14 cellular contexts compared by ENCODE assay signal in the genomic region with DNA sequence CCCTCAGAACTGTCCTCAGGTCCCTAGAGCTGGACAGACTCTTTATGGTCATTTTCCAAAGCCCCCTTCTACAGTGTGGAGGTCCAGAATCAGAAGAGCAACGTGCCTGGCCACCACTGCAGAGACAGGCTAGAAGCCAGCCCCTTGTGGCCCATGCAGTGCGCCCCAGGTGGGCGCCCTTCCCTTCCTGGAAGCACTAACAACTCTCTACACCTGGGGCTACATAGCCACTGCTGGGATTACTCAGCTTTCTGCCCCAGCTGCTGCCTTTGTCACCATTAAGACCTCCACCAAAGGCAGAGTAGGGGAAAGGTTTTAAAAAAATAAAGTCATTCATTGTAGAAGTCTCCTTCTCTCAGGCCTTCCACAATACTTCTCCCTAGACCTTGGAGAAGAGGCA. TPM values are rescaled to one million over a fixed set of nuclear protein-coding genes. Genes with fewer than 3 reads are reported as not detected.
DNase-seq lines count a peak whose midpoint lies in the region; ATAC-seq and TF ChIP-seq lines count a peak whose summit lies in the region.
"Had no signal": no experiment of that assay in that cellular context is flagged by ENCODE, and none has a peak within 500 bp of the region (broad histone marks: within the 10 kb centered on the region; RNA-seq: fewer than 3 reads in every experiment).

No MANE protein-coding gene starts in this region.

- H3K4me3 ChIP-seq in OCI-LY7 (ENCODE audit: low read depth, low read length, poor library complexity, severe bottlenecking) (no peak overlapping the region), hepatocyte (no peak overlapping the region), testis (no peak overlapping the region)
- H3K4me3 ChIP-seq in effector memory CD4-positive, alpha-beta T cell (ENCODE audit: insufficient read depth, low read depth, low read length, poor library complexity, severe bottlenecking) = peak overlapping the region; percentile 69

- H3K36me3 ChIP-seq in OCI-LY7 (ENCODE audit: insufficient read depth, low read length) (no peaks in the 10 kb centered on the region), hepatocyte (replicated peaks; ENCODE audit: insufficient read depth, low read depth) (no peaks in the 10 kb centered on the region), testis (ENCODE audit: low read depth, missing control alignments) (no peaks in the 10 kb centered on the region)
- H3K36me3 ChIP-seq in effector memory CD4-positive, alpha-beta T cell (ENCODE audit: control insufficient read depth, insufficient read depth, low read length) = peaks cover 8% of the 10 kb centered on the region
- H3K36me3 ChIP-seq: BE2C had no signal

- H3K9me3 ChIP-seq in OCI-LY7 (ENCODE audit: low read length) (no peaks in the 10 kb centered on the region), hepatocyte (ENCODE audit: low read depth) (no peaks in the 10 kb centered on the region), testis (no peaks in the 10 kb centered on the region)
- H3K9me3 ChIP-seq in effector memory CD4-positive, alpha-beta T cell (ENCODE audit: control insufficient read depth, low read length) = no peaks in the 10 kb centered on the region
- H3K9me3 ChIP-seq: BE2C had no signal

- 69% methylated on average over 3 of the region's 3 CpGs for WGBS in hepatocyte (ENCODE audit: low lambda C conversion rate, missing lambda C conversion rate)
- 75 to 80% methylated on average over 3 of the region's 3 CpGs for WGBS in testis, 2 donors

- H3K27ac ChIP-seq in OCI-LY7 (ENCODE audit: low read depth, low read length, poor library complexity, severe bottlenecking) (no peak overlapping the region), hepatocyte (no peak overlapping the region), testis (no peak overlapping the region)
- H3K27ac ChIP-seq in effector memory CD4-positive, alpha-beta T cell (ENCODE audit: insufficient read depth, low read length, poor library complexity, severe bottlenecking) = peak overlapping the region; percentile 96

- TF ChIP-seq CTCF in OCI-LY7 (conservative IDR thresholded peaks at IDR 0.05; ENCODE audit: low read length) (peak; percentile 35; the same call in 1 of the 2 replicates), hepatocyte (IDR thresholded peaks at IDR 0.05; ENCODE audit: poor library complexity) (no peak), testis (IDR thresholded peaks at IDR 0.05) (no peak)

- no TSS peak for BruUV-seq in OCI-LY7 (replicated peaks; lab: Mats Ljungman, UMichigan)

- H4K20me1 ChIP-seq in OCI-LY7 (ENCODE audit: insufficient read depth, low read length) (no peaks in the 10 kb centered on the region), hepatocyte (ENCODE audit: insufficient read depth, poor library complexity, severe bottlenecking) (no peaks in the 10 kb centered on the region)

- POLR2A ChIA-PET in OCI-LY7 (lab: Charles Lee) = no interaction called here

- DNase-seq in stimulated activated naive CD8-positive, alpha-beta T cell treated with anti-CD3 and anti-CD28 coated beads, Interleukin-15, Interleukin-2, amounts not matched to agents 100 U/mL and 50 U/mL, for 24 hours = no peak
- DNase-seq in OCI-LY7 (ENCODE audit: low spot score) (peak; percentile 41), hepatocyte (ENCODE audit: low spot score) (no peak), Right ventricle myocardium inferior (ENCODE audit: missing footprints) (no peak), NCI-H1436 treated with DMSO at 0.1 percent for 48 hours (lab: John Stamatoyannopoulos, UW) (no peak), testis (no peak)
- no peak for DNase-seq in effector memory CD4-positive, alpha-beta T cell
- DNase-seq: BE2C; glutamatergic neuron; left colon; NCI-H446 treated with DMSO at 0.1 percent for 48 hours; stimulated activated CD4-positive, alpha-beta T cell treated with anti-CD3 and anti-CD28 coated beads, Interleukin-2, amount 100 ng/mL, for 24 hours; T1000 had no signal

- H3K79me2 ChIP-seq in OCI-LY7 (ENCODE audit: insufficient read depth, low read depth, low read length) (no peaks in the 10 kb centered on the region), hepatocyte (no peaks in the 10 kb centered on the region)

- intact Hi-C loops in OCI-LY7 (cut with micrococcal nuclease; ENCODE audit: unreplicated experiment) (no loop called here), Right ventricle myocardium inferior (cut with DNase I) (loop anchor here (5.0 kb wide), 2 partner anchors 65 to 120 kb away; no protein-coding TSS in a partner anchor), testis (cut with DNase I; ENCODE audit: low total_unique reads) (no loop called here)

- peaks cover 51% of the 10 kb centered on the region for H3K36me3 Mint-ChIP-seq in stimulated activated naive CD8-positive, alpha-beta T cell treated with anti-CD3 and anti-CD28 coated beads, Interleukin-15, Interleukin-2, amounts not matched to agents 100 ng/mL and 50 ng/mL, for 24 hours (ENCODE audit: low read depth)

- no peaks in the 10 kb centered on the region for H3K27me3 Mint-ChIP-seq in stimulated activated naive CD8-positive, alpha-beta T cell treated with anti-CD3 and anti-CD28 coated beads, Interleukin-15, Interleukin-2, amounts not matched to agents 100 ng/mL and 50 ng/mL, for 24 hours

- H3K27me3 ChIP-seq in effector memory CD4-positive, alpha-beta T cell (replicated peaks; ENCODE audit: control insufficient read depth, insufficient read depth, low read length, poor library complexity, severe bottlenecking) = no peaks in the 10 kb centered on the region
- H3K27me3 ChIP-seq in hepatocyte (peaks cover 52% of the 10 kb centered on the region), testis (no peaks in the 10 kb centered on the region)

- H3K9me2 ChIP-seq in OCI-LY7 (ENCODE audit: insufficient read depth, low read length) = no peaks in the 10 kb centered on the region
- H3K9me2 ChIP-seq in hepatocyte (replicated peaks; ENCODE audit: insufficient read depth) = no peaks in the 10 kb centered on the region

- ATAC-seq in stimulated activated naive CD8-positive, alpha-beta T cell treated with anti-CD3 and anti-CD28 coated beads, Interleukin-15, Interleukin-2, amounts not matched to agents 100 U/mL and 50 U/mL, for 24 hours = no peak
- ATAC-seq in Right ventricle myocardium inferior = no peak
- ATAC-seq: left colon had no signal

- peak overlapping the region; percentile 95 for H3K4me3 Mint-ChIP-seq in stimulated activated naive CD8-positive, alpha-beta T cell treated with anti-CD3 and anti-CD28 coated beads, Interleukin-15, Interleukin-2, amounts not matched to agents 100 ng/mL and 50 ng/mL, for 24 hours

- TF ChIP-seq POLR2A in testis (IDR thresholded peaks at IDR 0.05) = no peak

- peaks cover 85% of the 10 kb centered on the region for H3K4me1 Mint-ChIP-seq in stimulated activated naive CD8-positive, alpha-beta T cell treated with anti-CD3 and anti-CD28 coated beads, Interleukin-15, Interleukin-2, amounts not matched to agents 100 ng/mL and 50 ng/mL, for 24 hours (ENCODE audit: low read depth)

- H3K27ac Mint-ChIP-seq in stimulated activated naive CD8-positive, alpha-beta T cell treated with anti-CD3 and anti-CD28 coated beads, Interleukin-15, Interleukin-2, amounts not matched to agents 100 ng/mL and 50 ng/mL, for 24 hours = peak overlapping the region; percentile 92

- H3K4me2 ChIP-seq in OCI-LY7 (ENCODE audit: low read length) = peak overlapping the region; percentile 75; the same call in 1 of the 2 replicates
- H3K4me2 ChIP-seq in hepatocyte = no peak overlapping the region

- H3K9me3 Mint-ChIP-seq in stimulated activated naive CD8-positive, alpha-beta T cell treated with anti-CD3 and anti-CD28 coated beads, Interleukin-15, Interleukin-2, amounts not matched to agents 100 ng/mL and 50 ng/mL, for 24 hours = no peaks in the 10 kb centered on the region

- H2AFZ ChIP-seq in OCI-LY7 (ENCODE audit: low read length) = no peak overlapping the region
- no peak overlapping the region for H2AFZ ChIP-seq in hepatocyte

- H3K4me1 ChIP-seq in OCI-LY7 (ENCODE audit: insufficient read depth, low read length, poor library complexity, severe bottlenecking) (peaks cover 27% of the 10 kb centered on the region), hepatocyte (ENCODE audit: insufficient read depth) (no peaks in the 10 kb centered on the region), testis (no peaks in the 10 kb centered on the region)
- H3K4me1 ChIP-seq in effector memory CD4-positive, alpha-beta T cell (ENCODE audit: control insufficient read depth, insufficient read depth, low read length, poor library complexity, severe bottlenecking) = peaks cover 65% of the 10 kb centered on the region
- H3K4me1 ChIP-seq: BE2C had no signal

- CTCF ChIA-PET in OCI-LY7 (lab: Charles Lee; ENCODE audit: unreplicated experiment) = no interaction called here

RNA-seq across cellular contexts. Expression of a gene that starts 2.3 kb away (rescaled TPM):
- 17.0 and 17.2 TPM in 2 replicates for total RNA-seq in OCI-LY7 (2014; rRNA removed; shearing (Covaris generic))
- total RNA-seq in OCI-LY7 (2022) (6.1 and 12.9 TPM in 2 replicates), hepatocyte (0.53 and 2.4 TPM in 2 replicates), Right ventricle myocardium inferior (0.46 TPM), testis (1 to 10 TPM; 7.4 to 9.2 TPM)
- polyA plus RNA-seq in hepatocyte (0.41 and 1.3 TPM in 2 replicates), testis (ENCODE audit: insufficient read depth, low read depth, low replicate concordance) (4.4 TPM)
